ENCODE assay signal across 2 cellular contexts in the genomic region with DNA sequence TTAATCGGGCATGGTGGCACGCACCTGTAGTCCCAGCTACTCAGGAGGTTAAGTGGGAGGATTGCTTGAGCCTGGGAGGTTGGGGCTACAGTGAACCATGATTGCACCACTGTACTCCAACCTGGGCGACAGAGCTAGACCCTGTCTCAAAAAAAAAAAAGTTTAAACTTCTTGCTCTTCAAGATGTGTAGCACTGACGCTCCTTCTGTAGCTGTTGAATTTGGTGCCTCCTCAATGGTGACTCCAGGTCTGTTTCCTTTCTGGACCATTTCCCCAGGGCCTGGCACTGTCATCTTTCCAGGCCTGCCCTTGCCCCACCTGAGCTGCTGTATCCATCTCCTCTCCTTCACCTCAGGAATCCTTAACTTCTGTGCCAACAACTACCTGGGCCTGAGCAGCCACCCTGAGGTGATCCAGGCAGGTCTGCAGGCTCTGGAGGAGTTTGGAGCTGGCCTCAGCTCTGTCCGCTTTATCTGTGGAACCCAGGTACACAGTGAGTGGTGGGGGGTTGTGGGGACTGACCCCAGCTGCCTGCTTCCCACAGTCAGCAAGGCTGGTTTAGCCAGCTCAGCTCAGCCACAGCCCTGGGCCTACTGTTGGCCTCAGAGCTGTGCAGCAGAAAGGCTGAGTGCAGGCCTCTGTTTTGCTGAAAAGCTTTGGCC.
TF ChIP-seq lines count a peak whose summit lies in the region.

No MANE protein-coding gene starts in this region.

TF ChIP-seq in SK-N-SH, 30 proteins besides CTCF, POLR2A, EP300 and RAD21 (continued from another document):
- TF ChIP-seq, protein P1, sequence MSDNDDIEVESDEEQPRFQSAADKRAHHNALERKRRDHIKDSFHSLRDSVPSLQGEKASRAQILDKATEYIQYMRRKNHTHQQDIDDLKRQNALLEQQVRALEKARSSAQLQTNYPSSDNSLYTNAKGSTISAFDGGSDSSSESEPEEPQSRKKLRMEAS (IDR thresholded peaks at IDR 0.05; ENCODE audit: low read depth) = no peak
- TF ChIP-seq GATA2 (CRISPR knock-in tag; IDR thresholded peaks at IDR 0.05) (no peak), POLR2AphosphoS5 (IDR thresholded peaks at IDR 0.05; ENCODE audit: low read depth, low read length) (no peak), ELF1 (IDR thresholded peaks at IDR 0.05) (no peak), FOSL2 (IDR thresholded peaks at IDR 0.05; ENCODE audit: borderline replicate concordance, low read depth) (no peak), SIN3A (IDR thresholded peaks at IDR 0.05; ENCODE audit: borderline replicate concordance, low read depth, low read length) (no peak)
- TF ChIP-seq, protein P2, sequence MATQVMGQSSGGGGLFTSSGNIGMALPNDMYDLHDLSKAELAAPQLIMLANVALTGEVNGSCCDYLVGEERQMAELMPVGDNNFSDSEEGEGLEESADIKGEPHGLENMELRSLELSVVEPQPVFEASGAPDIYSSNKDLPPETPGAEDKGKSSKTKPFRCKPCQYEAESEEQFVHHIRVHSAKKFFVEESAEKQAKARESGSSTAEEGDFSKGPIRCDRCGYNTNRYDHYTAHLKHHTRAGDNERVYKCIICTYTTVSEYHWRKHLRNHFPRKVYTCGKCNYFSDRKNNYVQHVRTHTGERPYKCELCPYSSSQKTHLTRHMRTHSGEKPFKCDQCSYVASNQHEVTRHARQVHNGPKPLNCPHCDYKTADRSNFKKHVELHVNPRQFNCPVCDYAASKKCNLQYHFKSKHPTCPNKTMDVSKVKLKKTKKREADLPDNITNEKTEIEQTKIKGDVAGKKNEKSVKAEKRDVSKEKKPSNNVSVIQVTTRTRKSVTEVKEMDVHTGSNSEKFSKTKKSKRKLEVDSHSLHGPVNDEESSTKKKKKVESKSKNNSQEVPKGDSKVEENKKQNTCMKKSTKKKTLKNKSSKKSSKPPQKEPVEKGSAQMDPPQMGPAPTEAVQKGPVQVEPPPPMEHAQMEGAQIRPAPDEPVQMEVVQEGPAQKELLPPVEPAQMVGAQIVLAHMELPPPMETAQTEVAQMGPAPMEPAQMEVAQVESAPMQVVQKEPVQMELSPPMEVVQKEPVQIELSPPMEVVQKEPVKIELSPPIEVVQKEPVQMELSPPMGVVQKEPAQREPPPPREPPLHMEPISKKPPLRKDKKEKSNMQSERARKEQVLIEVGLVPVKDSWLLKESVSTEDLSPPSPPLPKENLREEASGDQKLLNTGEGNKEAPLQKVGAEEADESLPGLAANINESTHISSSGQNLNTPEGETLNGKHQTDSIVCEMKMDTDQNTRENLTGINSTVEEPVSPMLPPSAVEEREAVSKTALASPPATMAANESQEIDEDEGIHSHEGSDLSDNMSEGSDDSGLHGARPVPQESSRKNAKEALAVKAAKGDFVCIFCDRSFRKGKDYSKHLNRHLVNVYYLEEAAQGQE (IDR thresholded peaks at IDR 0.05; ENCODE audit: low read depth, low read length) = no peak
- TF ChIP-seq, protein P3, sequence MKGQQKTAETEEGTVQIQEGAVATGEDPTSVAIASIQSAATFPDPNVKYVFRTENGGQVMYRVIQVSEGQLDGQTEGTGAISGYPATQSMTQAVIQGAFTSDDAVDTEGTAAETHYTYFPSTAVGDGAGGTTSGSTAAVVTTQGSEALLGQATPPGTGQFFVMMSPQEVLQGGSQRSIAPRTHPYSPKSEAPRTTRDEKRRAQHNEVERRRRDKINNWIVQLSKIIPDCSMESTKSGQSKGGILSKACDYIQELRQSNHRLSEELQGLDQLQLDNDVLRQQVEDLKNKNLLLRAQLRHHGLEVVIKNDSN (IDR thresholded peaks at IDR 0.05; ENCODE audit: borderline replicate concordance, low read depth) = no peak

TF ChIP-seq in SK-N-SH treated with all-trans-retinoic acid at 6 μM for 48 hours, 23 proteins besides CTCF, POLR2A, EP300 and RAD21:
- TF ChIP-seq, protein P4, sequence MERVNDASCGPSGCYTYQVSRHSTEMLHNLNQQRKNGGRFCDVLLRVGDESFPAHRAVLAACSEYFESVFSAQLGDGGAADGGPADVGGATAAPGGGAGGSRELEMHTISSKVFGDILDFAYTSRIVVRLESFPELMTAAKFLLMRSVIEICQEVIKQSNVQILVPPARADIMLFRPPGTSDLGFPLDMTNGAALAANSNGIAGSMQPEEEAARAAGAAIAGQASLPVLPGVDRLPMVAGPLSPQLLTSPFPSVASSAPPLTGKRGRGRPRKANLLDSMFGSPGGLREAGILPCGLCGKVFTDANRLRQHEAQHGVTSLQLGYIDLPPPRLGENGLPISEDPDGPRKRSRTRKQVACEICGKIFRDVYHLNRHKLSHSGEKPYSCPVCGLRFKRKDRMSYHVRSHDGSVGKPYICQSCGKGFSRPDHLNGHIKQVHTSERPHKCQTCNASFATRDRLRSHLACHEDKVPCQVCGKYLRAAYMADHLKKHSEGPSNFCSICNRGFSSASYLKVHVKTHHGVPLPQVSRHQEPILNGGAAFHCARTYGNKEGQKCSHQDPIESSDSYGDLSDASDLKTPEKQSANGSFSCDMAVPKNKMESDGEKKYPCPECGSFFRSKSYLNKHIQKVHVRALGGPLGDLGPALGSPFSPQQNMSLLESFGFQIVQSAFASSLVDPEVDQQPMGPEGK (CRISPR knock-in tag; IDR thresholded peaks at IDR 0.05; ENCODE audit: borderline replicate concordance) = no peak
- TF ChIP-seq ARNTL (CRISPR knock-in tag; IDR thresholded peaks at IDR 0.05; ENCODE audit: borderline replicate concordance, low read depth) = no peak
- no peak for TF ChIP-seq PPARA (CRISPR knock-in tag; IDR thresholded peaks at IDR 0.05; ENCODE audit: borderline replicate concordance)
- TF ChIP-seq, protein P5, sequence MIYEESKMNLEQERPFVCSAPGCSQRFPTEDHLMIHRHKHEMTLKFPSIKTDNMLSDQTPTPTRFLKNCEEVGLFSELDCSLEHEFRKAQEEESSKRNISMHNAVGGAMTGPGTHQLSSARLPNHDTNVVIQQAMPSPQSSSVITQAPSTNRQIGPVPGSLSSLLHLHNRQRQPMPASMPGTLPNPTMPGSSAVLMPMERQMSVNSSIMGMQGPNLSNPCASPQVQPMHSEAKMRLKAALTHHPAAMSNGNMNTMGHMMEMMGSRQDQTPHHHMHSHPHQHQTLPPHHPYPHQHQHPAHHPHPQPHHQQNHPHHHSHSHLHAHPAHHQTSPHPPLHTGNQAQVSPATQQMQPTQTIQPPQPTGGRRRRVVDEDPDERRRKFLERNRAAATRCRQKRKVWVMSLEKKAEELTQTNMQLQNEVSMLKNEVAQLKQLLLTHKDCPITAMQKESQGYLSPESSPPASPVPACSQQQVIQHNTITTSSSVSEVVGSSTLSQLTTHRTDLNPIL (CRISPR knock-in tag; IDR thresholded peaks at IDR 0.05; ENCODE audit: low read depth) = no peak
- no peak for TF ChIP-seq ZNF70 (CRISPR knock-in tag; IDR thresholded peaks at IDR 0.05)
- TF ChIP-seq ZNF8 (CRISPR knock-in tag; IDR thresholded peaks at IDR 0.05) = no peak
- no peak for TF ChIP-seq ISL1 (CRISPR knock-in tag; IDR thresholded peaks at IDR 0.05)
